ENCODE assay signal across 2 cellular contexts in the genomic region with DNA sequence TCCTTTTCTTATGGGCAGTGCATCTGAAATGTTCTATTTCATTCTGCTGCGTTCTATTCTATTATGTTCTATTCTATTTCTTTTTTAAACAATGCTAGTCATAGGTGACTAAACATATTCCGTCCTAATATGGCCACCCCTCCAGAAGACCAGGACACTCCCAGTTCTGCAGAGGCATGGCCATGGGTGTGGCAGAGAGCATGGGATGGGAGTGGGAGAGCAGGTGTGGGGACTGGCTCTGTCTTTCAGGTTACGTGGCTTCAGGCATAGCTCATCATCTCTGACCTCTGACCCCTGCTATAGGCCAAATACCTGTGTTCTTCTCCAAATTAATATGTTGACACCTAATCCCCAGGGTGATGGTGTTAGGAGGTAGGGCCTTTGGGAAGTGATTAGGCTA.
TF ChIP-seq lines count a peak whose summit lies in the region.

No MANE protein-coding gene starts in this region.

TF ChIP-seq in liver, 16 proteins besides CTCF, POLR2A, EP300 and RAD21 (continued from another document):
- TF ChIP-seq REST (IDR thresholded peaks at IDR 0.05): no peak
- TF ChIP-seq HNF4A (conservative IDR thresholded peaks at IDR 0.05): no peak
- TF ChIP-seq YY1 (IDR thresholded peaks at IDR 0.05): no peak
- TF ChIP-seq, protein P1, sequence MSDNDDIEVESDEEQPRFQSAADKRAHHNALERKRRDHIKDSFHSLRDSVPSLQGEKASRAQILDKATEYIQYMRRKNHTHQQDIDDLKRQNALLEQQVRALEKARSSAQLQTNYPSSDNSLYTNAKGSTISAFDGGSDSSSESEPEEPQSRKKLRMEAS (IDR thresholded peaks at IDR 0.05): no peak
- TF ChIP-seq JUND (IDR thresholded peaks at IDR 0.05): no peak
- no peak for TF ChIP-seq RXRA (IDR thresholded peaks at IDR 0.05)
- no peak for TF ChIP-seq SP1 (IDR thresholded peaks at IDR 0.05)
- no peak for TF ChIP-seq NR2F2 (IDR thresholded peaks at IDR 0.05)
- TF ChIP-seq, protein P2, sequence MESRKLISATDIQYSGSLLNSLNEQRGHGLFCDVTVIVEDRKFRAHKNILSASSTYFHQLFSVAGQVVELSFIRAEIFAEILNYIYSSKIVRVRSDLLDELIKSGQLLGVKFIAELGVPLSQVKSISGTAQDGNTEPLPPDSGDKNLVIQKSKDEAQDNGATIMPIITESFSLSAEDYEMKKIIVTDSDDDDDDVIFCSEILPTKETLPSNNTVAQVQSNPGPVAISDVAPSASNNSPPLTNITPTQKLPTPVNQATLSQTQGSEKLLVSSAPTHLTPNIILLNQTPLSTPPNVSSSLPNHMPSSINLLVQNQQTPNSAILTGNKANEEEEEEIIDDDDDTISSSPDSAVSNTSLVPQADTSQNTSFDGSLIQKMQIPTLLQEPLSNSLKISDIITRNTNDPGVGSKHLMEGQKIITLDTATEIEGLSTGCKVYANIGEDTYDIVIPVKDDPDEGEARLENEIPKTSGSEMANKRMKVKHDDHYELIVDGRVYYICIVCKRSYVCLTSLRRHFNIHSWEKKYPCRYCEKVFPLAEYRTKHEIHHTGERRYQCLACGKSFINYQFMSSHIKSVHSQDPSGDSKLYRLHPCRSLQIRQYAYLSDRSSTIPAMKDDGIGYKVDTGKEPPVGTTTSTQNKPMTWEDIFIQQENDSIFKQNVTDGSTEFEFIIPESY (IDR thresholded peaks at IDR 0.05): no peak
- TF ChIP-seq TAF1 (conservative IDR thresholded peaks at IDR 0.05): no peak

TF ChIP-seq in HepG2, 621 proteins besides CTCF, POLR2A, EP300 and RAD21 (continued from another document):
- TF ChIP-seq ZNF276 (CRISPR knock-in tag; IDR thresholded peaks at IDR 0.05; ENCODE audit: low read depth): no peak
- TF ChIP-seq, protein P3, sequence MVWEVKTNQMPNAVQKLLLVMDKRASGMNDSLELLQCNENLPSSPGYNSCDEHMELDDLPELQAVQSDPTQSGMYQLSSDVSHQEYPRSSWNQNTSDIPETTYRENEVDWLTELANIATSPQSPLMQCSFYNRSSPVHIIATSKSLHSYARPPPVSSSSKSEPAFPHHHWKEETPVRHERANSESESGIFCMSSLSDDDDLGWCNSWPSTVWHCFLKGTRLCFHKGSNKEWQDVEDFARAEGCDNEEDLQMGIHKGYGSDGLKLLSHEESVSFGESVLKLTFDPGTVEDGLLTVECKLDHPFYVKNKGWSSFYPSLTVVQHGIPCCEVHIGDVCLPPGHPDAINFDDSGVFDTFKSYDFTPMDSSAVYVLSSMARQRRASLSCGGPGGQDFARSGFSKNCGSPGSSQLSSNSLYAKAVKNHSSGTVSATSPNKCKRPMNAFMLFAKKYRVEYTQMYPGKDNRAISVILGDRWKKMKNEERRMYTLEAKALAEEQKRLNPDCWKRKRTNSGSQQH (CRISPR knock-in tag; IDR thresholded peaks at IDR 0.05; ENCODE audit: low read depth): no peak
